In genomic region chrX:30618160-30618765, GRCh38 we compare ENCODE assay signal across 11 cellular contexts. TPM values are rescaled to one million over a fixed set of nuclear protein-coding genes. Genes with fewer than 3 reads are reported as not detected.
A peak's percentile ranks its signal among the peaks of the same experiment; 100 is the strongest.
DNase-seq lines count a peak whose midpoint lies in the region; ATAC-seq and TF ChIP-seq lines count a peak whose summit lies in the region.
"Had no signal": no experiment of that assay in that cellular context is flagged by ENCODE, and none has a peak within 500 bp of the region (broad histone marks: within the 10 kb centered on the region; RNA-seq: fewer than 3 reads in every experiment).

No MANE protein-coding gene starts in this region.

- H2BK5ac ChIP-seq in mesendoderm (ENCODE audit: low read length): no peak overlapping the region

- no peak overlapping the region for H3K56ac ChIP-seq in mesendoderm (ENCODE audit: low read length)

- no peak overlapping the region for H2AK5ac ChIP-seq in mesendoderm (ENCODE audit: low read length)

- no peaks in the 10 kb centered on the region for H3K4me1 ChIP-seq in mesendoderm (ENCODE audit: control insufficient read depth, low read depth, low read length)

- TF ChIP-seq CTCF in GM12865 (IDR thresholded peaks at IDR 0.05; ENCODE audit: insufficient read depth, low read depth, low read length, missing control alignments) (no peak), LNCaP clone FGC (IDR thresholded peaks at IDR 0.05; ENCODE audit: control insufficient read depth, extremely low read depth, insufficient read depth) (peak; percentile 48), VCaP (conservative IDR thresholded peaks at IDR 0.05) (peak; percentile 63)

- DNase-seq in GM12865 (ENCODE audit: low read depth): peak; percentile 42
- DNase-seq in LNCaP clone FGC (ENCODE audit: low read depth): no peak
- DNase-seq in mesendoderm: peak; percentile 65
- DNase-seq in NCI-H2107 treated with DMSO at 0.1 percent for 48 hours (lab: John Stamatoyannopoulos, UW; ENCODE audit: unreplicated experiment): no peak
- DNase-seq: effector CD8-positive, alpha-beta T cell; left ventricle myocardium superior; NCI-H1092 had no signal

- no peak overlapping the region for H4K8ac ChIP-seq in mesendoderm (ENCODE audit: low read depth, low read length)

- no peak overlapping the region for H2BK15ac ChIP-seq in mesendoderm (replicated peaks; ENCODE audit: low read depth)

- no peak overlapping the region for H3K4ac ChIP-seq in mesendoderm (ENCODE audit: low read depth, low read length)

- H3K79me1 ChIP-seq in mesendoderm (ENCODE audit: low read length): no peaks in the 10 kb centered on the region

- H3K18ac ChIP-seq in mesendoderm (ENCODE audit: low read length): no peak overlapping the region

- no peak overlapping the region for H3K9ac ChIP-seq in mesendoderm (ENCODE audit: low read length)

- H3K4me3 ChIP-seq in GM12865 (ENCODE audit: low read depth, low read length) (no peak overlapping the region), LNCaP clone FGC (ENCODE audit: low read depth, low read length) (no peak overlapping the region), mesendoderm (ENCODE audit: low read length) (no peak overlapping the region)

- H3K27ac ChIP-seq in VCaP: no peak overlapping the region
- no peak overlapping the region for H3K27ac ChIP-seq in mesendoderm (ENCODE audit: low read depth, low read length)

- no peaks in the 10 kb centered on the region for H3K27me3 ChIP-seq in mesendoderm (ENCODE audit: insufficient read depth, low read length, poor library complexity)

- H3K36me3 ChIP-seq in mesendoderm (ENCODE audit: control insufficient read depth, insufficient read depth, low read length): no peaks in the 10 kb centered on the region

- H3K4me2 ChIP-seq in mesendoderm (ENCODE audit: low read length): no peak overlapping the region

- no CpG with 5 or more reads among the region's 7 CpGs for WGBS in mesendoderm (ENCODE audit: extremely low coverage, insufficient coverage, low lambda C conversion rate)

- no peak overlapping the region for H2BK120ac ChIP-seq in mesendoderm (ENCODE audit: low read depth, low read length)

- no peak overlapping the region for H4K5ac ChIP-seq in mesendoderm (ENCODE audit: low read length)

- H3K23ac ChIP-seq in mesendoderm (ENCODE audit: low read length): no peak overlapping the region

- no peak for ATAC-seq in GM18517 (IDR thresholded peaks at IDR 0.05; ENCODE audit: unreplicated experiment)
- ATAC-seq in HG03175 (IDR thresholded peaks at IDR 0.05; ENCODE audit: unreplicated experiment): no peak
- ATAC-seq: left ventricle myocardium superior had no signal

- H3K79me2 ChIP-seq in mesendoderm (ENCODE audit: control insufficient read depth, insufficient read depth, low read length): no peaks in the 10 kb centered on the region

RNA-seq across cellular contexts. Expression of gene GK, which starts 35.0 kb away (rescaled TPM):
- 3.2 TPM for polyA plus RNA-seq in mesendoderm (2013, experiment 1 of 2)
- 3.6 TPM for polyA plus RNA-seq in mesendoderm (2013, experiment 2 of 2)

RNA-seq across cellular contexts. Expression of gene TASL, which starts 40.7 kb away (rescaled TPM):
- polyA plus RNA-seq in mesendoderm (2013, experiment 1 of 2): not detected
- polyA plus RNA-seq in mesendoderm (2013, experiment 2 of 2): not detected
- polyA plus RNA-seq: neural cell had no signal

Comparison
In these comparisons a context has a peak if more than half of its experiments do, and no peak if none do; other contexts are left out.
1. DNase-seq: peak in GM12865 (single experiment) and mesendoderm (single experiment); none in LNCaP clone FGC (single experiment) and NCI-H2107 treated with DMSO at 0.1 percent for 48 hours (single experiment).